Comparison of ENCODE assay signal across 1 cellular context in the genomic region with DNA sequence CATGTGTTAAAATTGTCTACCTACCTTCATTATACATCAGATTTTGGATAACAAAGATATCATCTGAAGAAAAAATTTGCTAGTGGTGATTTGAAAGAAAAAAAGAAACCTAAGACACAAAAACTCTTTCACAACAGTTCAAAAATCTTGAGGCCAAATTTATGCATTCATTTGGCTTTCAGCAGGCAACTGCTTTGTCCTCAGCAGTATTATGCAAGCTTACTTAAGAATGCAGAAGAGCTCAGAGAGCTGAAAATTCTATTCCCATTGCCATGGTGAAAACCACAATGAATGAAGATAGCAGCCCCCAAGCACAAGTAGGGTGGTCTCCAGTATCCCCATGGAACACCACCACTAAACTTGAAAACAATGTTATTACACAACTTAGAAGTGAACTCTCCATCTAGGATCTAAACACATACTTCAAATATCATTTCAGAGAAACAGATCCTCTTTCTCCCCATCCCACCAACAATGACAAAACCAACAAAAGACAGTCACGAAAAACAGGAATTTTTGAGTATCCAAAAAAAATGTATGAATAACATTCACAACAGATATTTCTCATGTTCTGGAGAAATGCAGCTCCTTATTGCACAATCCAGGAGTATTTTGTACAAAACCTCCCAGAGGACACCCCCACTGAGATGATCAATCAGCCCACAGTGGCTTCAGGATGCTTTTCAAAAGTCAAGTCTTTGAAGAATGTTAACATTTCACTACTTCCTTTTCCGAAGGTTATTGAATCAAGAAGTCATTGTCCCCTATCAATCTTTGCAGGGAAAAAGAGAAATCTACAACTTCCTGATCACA.
A peak's percentile ranks its signal among the peaks of the same experiment; 100 is the strongest.
TF ChIP-seq lines count a peak whose summit lies in the region.

No MANE protein-coding gene starts in this region.

TF ChIP-seq in H1, 55 proteins besides CTCF, POLR2A, EP300 and RAD21:
- TF ChIP-seq SIRT6 (IDR thresholded peaks at IDR 0.05; ENCODE audit: low read length) (no peak), CEBPB (IDR thresholded peaks at IDR 0.05; ENCODE audit: low read depth, low read length) (peak; percentile 89), SUZ12 (IDR thresholded peaks at IDR 0.05; ENCODE audit: low read length) (no peak)
- TF ChIP-seq, protein P1, sequence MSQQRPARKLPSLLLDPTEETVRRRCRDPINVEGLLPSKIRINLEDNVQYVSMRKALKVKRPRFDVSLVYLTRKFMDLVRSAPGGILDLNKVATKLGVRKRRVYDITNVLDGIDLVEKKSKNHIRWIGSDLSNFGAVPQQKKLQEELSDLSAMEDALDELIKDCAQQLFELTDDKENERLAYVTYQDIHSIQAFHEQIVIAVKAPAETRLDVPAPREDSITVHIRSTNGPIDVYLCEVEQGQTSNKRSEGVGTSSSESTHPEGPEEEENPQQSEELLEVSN (IDR thresholded peaks at IDR 0.05): no peak
TF ChIP-seq in H1: peak in this region for 1.
